ENCODE assay signal across 9 cellular contexts in genomic region chr3:139718415-139718814, GRCh38. TPM values are rescaled to one million over a fixed set of nuclear protein-coding genes. Genes with fewer than 3 reads are reported as not detected.
DNase-seq lines count a peak whose midpoint lies in the region; ATAC-seq and TF ChIP-seq lines count a peak whose summit lies in the region.
"Had no signal": no experiment of that assay in that cellular context is flagged by ENCODE, and none has a peak within 500 bp of the region (broad histone marks: within the 10 kb centered on the region; RNA-seq: fewer than 3 reads in every experiment).

No MANE protein-coding gene starts in this region.

- no peak overlapping the region for H3K4me3 Mint-ChIP-seq in CD8-positive, alpha-beta memory T cell
- H3K4me3 Mint-ChIP-seq: stimulated activated naive CD8-positive, alpha-beta T cell treated with anti-CD3 and anti-CD28 coated beads, Interleukin-15, Interleukin-2, amounts not matched to agents 100 ng/mL and 50 ng/mL, for 24 hours had no signal

- H3K36me3 Mint-ChIP-seq in CD8-positive, alpha-beta memory T cell = no peaks in the 10 kb centered on the region

- H3K36me3 ChIP-seq in NT2/D1 (ENCODE audit: insufficient read depth, insufficient read length, low read length) = no peaks in the 10 kb centered on the region
- no peaks in the 10 kb centered on the region for H3K36me3 ChIP-seq in CD8-positive, alpha-beta memory T cell (ENCODE audit: insufficient read depth, low read length)

- peak; percentile 27 for DNase-seq in GOT3 (lab: John Stamatoyannopoulos, UW)
- DNase-seq in NT2/D1 (ENCODE audit: low read depth, low spot score) = peak; percentile 63
- peak in 1 of 2 donors; percentile 23 for DNase-seq in foreskin keratinocyte
- peak; percentile 58 for DNase-seq in renal cortical epithelial cell (ENCODE audit: low read depth)
- DNase-seq in CD8-positive, alpha-beta memory T cell = no peak
- no peak for DNase-seq in stimulated activated CD4-positive, alpha-beta T cell treated with anti-CD3 and anti-CD28 coated beads, Interleukin-1b, Interleukin-23, amount 100 ng/mL, for 48 hours

- H3K4me1 Mint-ChIP-seq in CD8-positive, alpha-beta memory T cell = no peaks in the 10 kb centered on the region

- CTCF ChIA-PET in CD8-positive, alpha-beta memory T cell (lab: Charles Lee) = no interaction called here

- TF ChIP-seq CTCF in foreskin keratinocyte (conservative IDR thresholded peaks at IDR 0.05) = peak; percentile 57

- H3K27me3 Mint-ChIP-seq in CD8-positive, alpha-beta memory T cell = peaks cover 2 to 8% of the 10 kb centered on the region in 2 donors

- H3K9me3 Mint-ChIP-seq in CD8-positive, alpha-beta memory T cell = no peaks in the 10 kb centered on the region
- H3K9me3 Mint-ChIP-seq: stimulated activated naive CD8-positive, alpha-beta T cell treated with anti-CD3 and anti-CD28 coated beads, Interleukin-15, Interleukin-2, amounts not matched to agents 100 ng/mL and 50 ng/mL, for 24 hours had no signal

- H3K9ac ChIP-seq in NT2/D1 (ENCODE audit: insufficient read length, low read depth) = no peak overlapping the region
- H3K9ac ChIP-seq: KMS-11 had no signal

- H3K27me3 ChIP-seq in NT2/D1 (ENCODE audit: insufficient read depth, insufficient read length) (no peaks in the 10 kb centered on the region), foreskin keratinocyte (peaks cover 7% of the 10 kb centered on the region)
- no peaks in the 10 kb centered on the region for H3K27me3 ChIP-seq in CD8-positive, alpha-beta memory T cell (ENCODE audit: insufficient read depth, low read length, poor library complexity, severe bottlenecking)

- no peak overlapping the region for H3K27ac ChIP-seq in foreskin keratinocyte
- H3K27ac ChIP-seq in CD8-positive, alpha-beta memory T cell (ENCODE audit: low read depth, low read length) = no peak overlapping the region
- H3K27ac ChIP-seq: KMS-11 had no signal

- H3K4me3 ChIP-seq in NT2/D1 (ENCODE audit: insufficient read length, low read depth) = no peak overlapping the region
- H3K4me3 ChIP-seq in CD8-positive, alpha-beta memory T cell (ENCODE audit: low read length) = no peak overlapping the region

- POLR2A ChIA-PET in CD8-positive, alpha-beta memory T cell (lab: Charles Lee) = no interaction called here

- peak; percentile 13 for ATAC-seq in foreskin keratinocyte
- ATAC-seq in HG03025 (IDR thresholded peaks at IDR 0.05; ENCODE audit: low FRiP score, unreplicated experiment) = no peak

- no peak overlapping the region for H3K27ac Mint-ChIP-seq in CD8-positive, alpha-beta memory T cell
- H3K27ac Mint-ChIP-seq: stimulated activated naive CD8-positive, alpha-beta T cell treated with anti-CD3 and anti-CD28 coated beads, Interleukin-15, Interleukin-2, amounts not matched to agents 100 ng/mL and 50 ng/mL, for 24 hours had no signal

- H3K9me3 ChIP-seq in NT2/D1 (ENCODE audit: insufficient read depth, low read length) = no peaks in the 10 kb centered on the region
- H3K9me3 ChIP-seq in CD8-positive, alpha-beta memory T cell (ENCODE audit: low read length) = no peaks in the 10 kb centered on the region

- no peaks in the 10 kb centered on the region for H3K4me1 ChIP-seq in NT2/D1 (ENCODE audit: insufficient read depth, insufficient read length)
- H3K4me1 ChIP-seq in foreskin keratinocyte = peaks cover 12% of the 10 kb centered on the region
- H3K4me1 ChIP-seq in CD8-positive, alpha-beta memory T cell (ENCODE audit: insufficient read depth, low read length) = no peaks in the 10 kb centered on the region

RNA-seq across cellular contexts. Expression of gene NMNAT3, which starts 40.6 kb away (rescaled TPM):
- total RNA-seq in foreskin keratinocyte = 1.5 and 1.6 TPM in 2 replicates
- 0.93 and 1.0 TPM in 2 replicates for polyA plus RNA-seq in foreskin keratinocyte
- total RNA-seq in renal cortical epithelial cell = 2.4 and 11.9 TPM in 2 replicates
- total RNA-seq in CD8-positive, alpha-beta memory T cell = 1 to 10 TPM; 1.9 to 2.1 TPM
- 2.6 TPM for polyA plus RNA-seq in CD8-positive, alpha-beta memory T cell

Comparison
In these comparisons a context has a peak if more than half of its experiments do, and no peak if none do; other contexts are left out.
1. DNase-seq: peak in GOT3 (single experiment), NT2/D1 (single experiment) and renal cortical epithelial cell (single experiment); none in CD8-positive, alpha-beta memory T cell (0 of 5) and stimulated activated CD4-positive, alpha-beta T cell treated with anti-CD3 and anti-CD28 coated beads, Interleukin-1b, Interleukin-23, amount 100 ng/mL, for 48 hours (single experiment).